ENCODE assay signal across 9 cellular contexts in the genomic region with DNA sequence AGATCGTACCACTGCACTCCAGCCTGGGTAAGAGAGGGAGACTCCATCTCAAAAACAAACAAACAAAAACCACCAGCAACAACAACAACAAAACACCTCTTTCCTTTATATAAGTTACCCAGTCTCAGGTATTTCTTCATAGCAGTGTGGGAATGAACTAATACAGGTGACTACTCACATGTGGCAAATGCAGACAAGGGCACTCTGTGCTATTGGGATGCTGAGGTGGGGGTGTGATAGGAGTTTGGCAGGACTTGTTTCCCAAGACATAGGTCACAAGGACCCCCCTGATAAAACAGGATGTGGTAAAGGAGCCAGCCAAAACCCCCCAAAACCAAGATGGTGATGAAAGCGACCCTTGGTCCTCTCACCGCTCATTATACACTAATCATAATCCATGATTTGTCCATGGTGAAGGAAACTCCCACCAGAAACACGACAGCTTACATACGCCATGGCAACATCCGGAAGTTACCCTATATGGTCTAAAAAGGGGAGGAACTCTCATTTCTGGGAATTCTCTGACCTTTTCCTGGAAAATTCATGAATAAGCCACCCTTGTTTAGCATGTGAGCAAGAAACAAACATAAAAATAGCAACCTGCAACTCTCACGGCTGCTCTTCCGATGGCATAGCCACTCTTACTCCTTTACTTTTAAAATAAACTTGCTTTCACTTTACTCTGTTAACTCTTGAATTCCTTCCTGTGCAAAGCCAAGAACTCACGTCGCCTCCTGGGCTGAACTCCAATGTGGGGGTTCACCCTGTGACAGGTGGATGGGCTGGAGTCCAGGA. TPM values are rescaled to one million over a fixed set of nuclear protein-coding genes. Genes with fewer than 3 reads are reported as not detected.
DNase-seq lines count a peak whose midpoint lies in the region; ATAC-seq and TF ChIP-seq lines count a peak whose summit lies in the region.
"Had no signal": no experiment of that assay in that cellular context is flagged by ENCODE, and none has a peak within 500 bp of the region (broad histone marks: within the 10 kb centered on the region; RNA-seq: fewer than 3 reads in every experiment).

No MANE protein-coding gene starts in this region.

- TF ChIP-seq CTCF in DND-41 (IDR thresholded peaks at IDR 0.05; ENCODE audit: borderline replicate concordance, extremely low read depth, low read length, poor library complexity, severe bottlenecking) (no peak), foreskin fibroblast (IDR thresholded peaks at IDR 0.05; ENCODE audit: low read depth, low read length) (no peak), WTC11 (IDR thresholded peaks at IDR 0.05) (no peak)

- peaks cover 4% of the 10 kb centered on the region for H3K27me3 ChIP-seq in DND-41 (ENCODE audit: insufficient read depth, low read length, poor library complexity)

- no peak overlapping the region for H3K27ac ChIP-seq in DND-41 (ENCODE audit: low read length)
- H3K27ac ChIP-seq: VCaP had no signal

- H3K9me3 Mint-ChIP-seq in activated CD8-positive, alpha-beta T cell treated with anti-CD3 and anti-CD28 coated beads, Interleukin-2, amount 10 ng/mL, durations not matched to agents 7 days and 5 days (ENCODE audit: insufficient read depth), result no peaks in the 10 kb centered on the region
- H3K9me3 Mint-ChIP-seq in WTC11, result peaks cover 17% of the 10 kb centered on the region

- peaks cover 18% of the 10 kb centered on the region for H3K4me1 Mint-ChIP-seq in activated CD8-positive, alpha-beta T cell treated with anti-CD3 and anti-CD28 coated beads, Interleukin-2, amount 10 ng/mL, durations not matched to agents 7 days and 5 days (ENCODE audit: low read depth)
- H3K4me1 Mint-ChIP-seq in WTC11, result peaks cover 22% of the 10 kb centered on the region

- H3K4me3 ChIP-seq in DND-41 (ENCODE audit: low read depth in 1 of 2, low read length in 2 of 2), result no peak overlapping the region
- H3K4me3 ChIP-seq in foreskin fibroblast (ENCODE audit: low read depth in 1 of 2, low read length in 2 of 2), result peak overlapping the region; percentile 8 to 22

- H3K36me3 ChIP-seq in DND-41 (ENCODE audit: insufficient read depth, low read length), result no peaks in the 10 kb centered on the region

- peak overlapping the region; percentile 43 for H3K4me2 ChIP-seq in DND-41 (ENCODE audit: insufficient read depth, low read length)

- ATAC-seq in DND-41 (ENCODE audit: insufficient read depth, low read depth), result peak; percentile 48
- peak; percentile 79 for ATAC-seq in activated CD8-positive, alpha-beta T cell treated with anti-CD3 and anti-CD28 coated beads, Interleukin-2, amount 10 ng/mL, durations not matched to agents 7 days and 5 days
- no peak for ATAC-seq in WTC11

- no peaks in the 10 kb centered on the region for H3K9me3 ChIP-seq in DND-41 (ENCODE audit: insufficient read depth, low read length, severe bottlenecking)

- H3K4me3 Mint-ChIP-seq in activated CD8-positive, alpha-beta T cell treated with anti-CD3 and anti-CD28 coated beads, Interleukin-2, amount 10 ng/mL, durations not matched to agents 7 days and 5 days, result peak overlapping the region; percentile 63
- no peak overlapping the region for H3K4me3 Mint-ChIP-seq in WTC11

- H2AFZ ChIP-seq in DND-41 (ENCODE audit: low read depth, low read length), result peak overlapping the region; percentile 47; the same call in 1 of the 2 replicates

- peaks cover 10% of the 10 kb centered on the region for H3K27me3 Mint-ChIP-seq in activated CD8-positive, alpha-beta T cell treated with anti-CD3 and anti-CD28 coated beads, Interleukin-2, amount 10 ng/mL, durations not matched to agents 7 days and 5 days (ENCODE audit: low read depth)
- peaks cover 4% of the 10 kb centered on the region; the same call in 1 of the 2 replicates for H3K27me3 Mint-ChIP-seq in WTC11 (ENCODE audit: low read depth)

- POLR2A ChIA-PET in activated CD8-positive, alpha-beta T cell treated with anti-CD3 and anti-CD28 coated beads, Interleukin-2, amount 10 ng/mL, durations not matched to agents 7 days and 5 days (lab: Charles Lee), result no interaction called here
- POLR2A ChIA-PET in WTC11 (lab: Charles Lee), result no interaction called here

- H3K36me3 Mint-ChIP-seq in activated CD8-positive, alpha-beta T cell treated with anti-CD3 and anti-CD28 coated beads, Interleukin-2, amount 10 ng/mL, durations not matched to agents 7 days and 5 days (ENCODE audit: low read depth), result no peaks in the 10 kb centered on the region
- H3K36me3 Mint-ChIP-seq in WTC11, result peaks cover 4% of the 10 kb centered on the region

- CTCF ChIA-PET in activated CD8-positive, alpha-beta T cell treated with anti-CD3 and anti-CD28 coated beads, Interleukin-2, amount 10 ng/mL, durations not matched to agents 7 days and 5 days (lab: Charles Lee), result interaction anchor here (8.6 kb wide), 1 partner anchor 206 kb away, joined by 193 read pairs; no protein-coding TSS in a partner anchor
- CTCF ChIA-PET in WTC11 (lab: Charles Lee), result no interaction called here

- DNase-seq in DND-41 (no peak), foreskin fibroblast (peak; percentile 47 to 73), renal cortical epithelial cell (ENCODE audit: low read depth) (peak; percentile 87), WTC11 (ENCODE audit: low spot score) (no peak), activated gamma-delta T cell treated with Interleukin-2 at 50 U/mL for 16 hours (no peak), germinal center (ENCODE audit: low spot score) (no peak), DMS 273 treated with DMSO at 0.1 percent for 48 hours (lab: John Stamatoyannopoulos, UW) (no peak)
- peak; percentile 35 for DNase-seq in activated CD8-positive, alpha-beta T cell treated with anti-CD3 and anti-CD28 coated beads, Interleukin-2, amount 10 ng/mL, durations not matched to agents 7 days and 5 days

- peaks cover 13% of the 10 kb centered on the region for H3K4me1 ChIP-seq in DND-41 (ENCODE audit: insufficient read depth, low read length)

- H4K20me1 ChIP-seq in DND-41 (ENCODE audit: insufficient read depth, low read length), result no peaks in the 10 kb centered on the region

- H3K27ac Mint-ChIP-seq in activated CD8-positive, alpha-beta T cell treated with anti-CD3 and anti-CD28 coated beads, Interleukin-2, amount 10 ng/mL, durations not matched to agents 7 days and 5 days, result peak overlapping the region; percentile 75
- no peak overlapping the region for H3K27ac Mint-ChIP-seq in WTC11

- no peak overlapping the region; the same call in 1 of the 2 replicates for H3K9ac ChIP-seq in DND-41 (ENCODE audit: low read depth, low read length)

- no peaks in the 10 kb centered on the region for H3K79me2 ChIP-seq in DND-41 (ENCODE audit: insufficient read depth, low read length)

TF ChIP-seq in WTC11, 78 proteins besides CTCF, POLR2A, EP300 and RAD21 (continues in another document):
- TF ChIP-seq ZNF423 (CRISPR knock-in tag; IDR thresholded peaks at IDR 0.05) (no peak), ATF1 (CRISPR knock-in tag; IDR thresholded peaks at IDR 0.05) (no peak), KAT7 (CRISPR knock-in tag; IDR thresholded peaks at IDR 0.05; ENCODE audit: borderline replicate concordance) (no peak), GTF2I (CRISPR knock-in tag; conservative IDR thresholded peaks at IDR 0.05) (no peak), GRHL2 (CRISPR knock-in tag; IDR thresholded peaks at IDR 0.05; ENCODE audit: insufficient replicate concordance, severe bottlenecking) (no peak), ZNF396 (CRISPR knock-in tag; IDR thresholded peaks at IDR 0.05; ENCODE audit: borderline replicate concordance) (no peak)
- TF ChIP-seq, protein P1, sequence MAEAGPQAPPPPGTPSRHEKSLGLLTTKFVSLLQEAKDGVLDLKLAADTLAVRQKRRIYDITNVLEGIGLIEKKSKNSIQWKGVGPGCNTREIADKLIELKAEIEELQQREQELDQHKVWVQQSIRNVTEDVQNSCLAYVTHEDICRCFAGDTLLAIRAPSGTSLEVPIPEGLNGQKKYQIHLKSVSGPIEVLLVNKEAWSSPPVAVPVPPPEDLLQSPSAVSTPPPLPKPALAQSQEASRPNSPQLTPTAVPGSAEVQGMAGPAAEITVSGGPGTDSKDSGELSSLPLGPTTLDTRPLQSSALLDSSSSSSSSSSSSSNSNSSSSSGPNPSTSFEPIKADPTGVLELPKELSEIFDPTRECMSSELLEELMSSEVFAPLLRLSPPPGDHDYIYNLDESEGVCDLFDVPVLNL (CRISPR knock-in tag; IDR thresholded peaks at IDR 0.05; ENCODE audit: borderline replicate concordance, low read depth), result no peak
- TF ChIP-seq, protein P2, sequence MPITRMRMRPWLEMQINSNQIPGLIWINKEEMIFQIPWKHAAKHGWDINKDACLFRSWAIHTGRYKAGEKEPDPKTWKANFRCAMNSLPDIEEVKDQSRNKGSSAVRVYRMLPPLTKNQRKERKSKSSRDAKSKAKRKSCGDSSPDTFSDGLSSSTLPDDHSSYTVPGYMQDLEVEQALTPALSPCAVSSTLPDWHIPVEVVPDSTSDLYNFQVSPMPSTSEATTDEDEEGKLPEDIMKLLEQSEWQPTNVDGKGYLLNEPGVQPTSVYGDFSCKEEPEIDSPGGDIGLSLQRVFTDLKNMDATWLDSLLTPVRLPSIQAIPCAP (CRISPR knock-in tag; IDR thresholded peaks at IDR 0.05), result no peak
- TF ChIP-seq, protein P3, sequence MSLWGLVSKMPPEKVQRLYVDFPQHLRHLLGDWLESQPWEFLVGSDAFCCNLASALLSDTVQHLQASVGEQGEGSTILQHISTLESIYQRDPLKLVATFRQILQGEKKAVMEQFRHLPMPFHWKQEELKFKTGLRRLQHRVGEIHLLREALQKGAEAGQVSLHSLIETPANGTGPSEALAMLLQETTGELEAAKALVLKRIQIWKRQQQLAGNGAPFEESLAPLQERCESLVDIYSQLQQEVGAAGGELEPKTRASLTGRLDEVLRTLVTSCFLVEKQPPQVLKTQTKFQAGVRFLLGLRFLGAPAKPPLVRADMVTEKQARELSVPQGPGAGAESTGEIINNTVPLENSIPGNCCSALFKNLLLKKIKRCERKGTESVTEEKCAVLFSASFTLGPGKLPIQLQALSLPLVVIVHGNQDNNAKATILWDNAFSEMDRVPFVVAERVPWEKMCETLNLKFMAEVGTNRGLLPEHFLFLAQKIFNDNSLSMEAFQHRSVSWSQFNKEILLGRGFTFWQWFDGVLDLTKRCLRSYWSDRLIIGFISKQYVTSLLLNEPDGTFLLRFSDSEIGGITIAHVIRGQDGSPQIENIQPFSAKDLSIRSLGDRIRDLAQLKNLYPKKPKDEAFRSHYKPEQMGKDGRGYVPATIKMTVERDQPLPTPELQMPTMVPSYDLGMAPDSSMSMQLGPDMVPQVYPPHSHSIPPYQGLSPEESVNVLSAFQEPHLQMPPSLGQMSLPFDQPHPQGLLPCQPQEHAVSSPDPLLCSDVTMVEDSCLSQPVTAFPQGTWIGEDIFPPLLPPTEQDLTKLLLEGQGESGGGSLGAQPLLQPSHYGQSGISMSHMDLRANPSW (CRISPR knock-in tag; conservative IDR thresholded peaks at IDR 0.05; ENCODE audit: low read depth), result no peak

RNA-seq across cellular contexts. Expression of a gene that starts 18.8 kb away (rescaled TPM):
- total RNA-seq in activated CD8-positive, alpha-beta T cell treated with anti-CD3 and anti-CD28 coated beads, Interleukin-2, amount 10 ng/mL, durations not matched to agents 7 days and 5 days, result 100 to 1,000 TPM; 195 to 211 TPM
- total RNA-seq in renal cortical epithelial cell (10.9 and 13.0 TPM in 2 replicates), WTC11 (2021) (125 to 158 TPM (median 126 TPM) in 3 replicates)

Comparison
In these comparisons a context has a peak if more than half of its experiments do, and no peak if none do; other contexts are left out.
1. DNase-seq: peak in activated CD8-positive, alpha-beta T cell treated with anti-CD3 and anti-CD28 coated beads, Interleukin-2, amount 10 ng/mL, durations not matched to agents 7 days and 5 days (single experiment), foreskin fibroblast (2 of 2) and renal cortical epithelial cell (single experiment); none in DND-41 (single experiment), WTC11 (single experiment), activated gamma-delta T cell treated with Interleukin-2 at 50 U/mL for 16 hours (single experiment), germinal center (single experiment) and DMS 273 treated with DMSO at 0.1 percent for 48 hours (single experiment).
2. H3K4me3 ChIP-seq: peak in foreskin fibroblast (2 of 2); none in DND-41 (0 of 2).